ENCODE assay signal across 8 cellular contexts in the genomic region with DNA sequence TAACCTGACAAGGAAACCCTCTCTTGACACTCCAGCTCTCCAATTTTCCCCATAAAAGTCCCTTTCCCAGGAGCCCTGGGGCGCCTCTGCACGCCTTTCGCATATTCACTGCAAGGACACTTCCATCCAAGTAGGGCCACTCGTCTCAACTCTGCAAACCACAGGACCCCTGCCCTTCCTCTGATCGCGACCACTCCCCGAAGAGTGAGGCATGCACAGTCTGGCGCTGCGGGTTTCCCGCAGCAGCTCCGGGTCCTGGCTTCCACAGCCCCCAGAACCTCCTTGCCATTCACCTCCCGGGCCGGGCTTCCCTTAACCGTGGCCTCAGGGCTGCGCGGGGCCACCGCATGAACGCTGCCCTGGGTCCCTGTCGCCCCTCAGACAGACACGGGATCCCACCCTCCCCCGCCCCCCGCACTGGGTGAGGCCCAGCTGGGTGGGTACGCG. TPM values are rescaled to one million over a fixed set of nuclear protein-coding genes. Genes with fewer than 3 reads are reported as not detected.
DNase-seq lines count a peak whose midpoint lies in the region; ATAC-seq and TF ChIP-seq lines count a peak whose summit lies in the region.

No MANE protein-coding gene starts in this region.

- H3K9me3 ChIP-seq in CD4-positive, CD25-positive, alpha-beta regulatory T cell (ENCODE audit: control insufficient read depth in 2 of 2, low read length in 2 of 2): no peaks in the 10 kb centered on the region
- H3K9me3 ChIP-seq in iPS DF 6.9 (ENCODE audit: control insufficient read depth, insufficient read depth, low read length): no peaks in the 10 kb centered on the region

- H3K4me3 Mint-ChIP-seq in CD4-positive, CD25-positive, alpha-beta regulatory T cell: peak overlapping the region; percentile 88 to 98 (median 96)
- peak overlapping the region; percentile 95 for H3K4me3 Mint-ChIP-seq in activated CD8-positive, alpha-beta T cell treated with anti-CD3 and anti-CD28 coated beads, Interleukin-2, amount 10 ng/mL, durations not matched to agents 7 days and 5 days
- peak overlapping the region; percentile 96 for H3K4me3 Mint-ChIP-seq in stimulated activated memory B cell treated with anti-CD40 and anti-IgM and Interleukin-4, amounts not matched to agents 10 μg/mL and 1 μg/mL and 100 μg/mL, for 72 hours

- H3K9me3 Mint-ChIP-seq in CD4-positive, CD25-positive, alpha-beta regulatory T cell: no peaks in the 10 kb centered on the region
- H3K9me3 Mint-ChIP-seq in activated CD8-positive, alpha-beta T cell treated with anti-CD3 and anti-CD28 coated beads, Interleukin-2, amount 10 ng/mL, durations not matched to agents 7 days and 5 days (ENCODE audit: insufficient read depth): no peaks in the 10 kb centered on the region
- no peaks in the 10 kb centered on the region for H3K9me3 Mint-ChIP-seq in stimulated activated memory B cell treated with anti-CD40 and anti-IgM and Interleukin-4, amounts not matched to agents 10 μg/mL and 1 μg/mL and 100 μg/mL, for 72 hours

- H3K4me1 Mint-ChIP-seq in CD4-positive, CD25-positive, alpha-beta regulatory T cell: peaks cover 36 to 68% (median 57%) of the 10 kb centered on the region in 4 donors
- H3K4me1 Mint-ChIP-seq in activated CD8-positive, alpha-beta T cell treated with anti-CD3 and anti-CD28 coated beads, Interleukin-2, amount 10 ng/mL, durations not matched to agents 7 days and 5 days (ENCODE audit: low read depth): peaks cover 59% of the 10 kb centered on the region
- peaks cover 77% of the 10 kb centered on the region for H3K4me1 Mint-ChIP-seq in stimulated activated memory B cell treated with anti-CD40 and anti-IgM and Interleukin-4, amounts not matched to agents 10 μg/mL and 1 μg/mL and 100 μg/mL, for 72 hours

- CTCF ChIA-PET in HEK293T (lab: Yijun Ruan, JAX): interaction anchor here (0.6 to 1.2 kb wide), 3 partner anchors 18 to 210 kb away, joined by 3 to 7 read pairs (median 4); a partner anchor contains a TSS
- CTCF ChIA-PET in activated CD8-positive, alpha-beta T cell treated with anti-CD3 and anti-CD28 coated beads, Interleukin-2, amount 10 ng/mL, durations not matched to agents 7 days and 5 days (lab: Charles Lee): interaction anchor here (1.4 to 5.7 kb wide), 3 partner anchors 8 to 48 kb away, joined by 4 to 61 read pairs (median 7); no protein-coding TSS in a partner anchor

- ATAC-seq in CD4-positive, CD25-positive, alpha-beta regulatory T cell (ENCODE audit: low read depth in 2 of 2): peak in 1 of 2 donors; percentile 3
- no peak for ATAC-seq in activated CD8-positive, alpha-beta T cell treated with anti-CD3 and anti-CD28 coated beads, Interleukin-2, amount 10 ng/mL, durations not matched to agents 7 days and 5 days
- ATAC-seq in stimulated activated memory B cell treated with anti-CD40 and anti-IgM and Interleukin-4, amounts not matched to agents 10 μg/mL and 1 μg/mL and 100 μg/mL, for 72 hours: peak; percentile 5
- no peak for ATAC-seq in GM19324 (IDR thresholded peaks at IDR 0.05; ENCODE audit: low FRiP score, unreplicated experiment)

- POLR2A ChIA-PET in HEK293T (lab: Yijun Ruan, JAX): interaction anchor here (0.8 to 3.0 kb wide), 5 partner anchors 9 to 43 kb away, joined by 3 to 22 read pairs (median 3); no protein-coding TSS in a partner anchor
- POLR2A ChIA-PET in activated CD8-positive, alpha-beta T cell treated with anti-CD3 and anti-CD28 coated beads, Interleukin-2, amount 10 ng/mL, durations not matched to agents 7 days and 5 days (lab: Charles Lee): interaction anchor here (0.6 to 1.4 kb wide), 2 partner anchors 18 to 35 kb away, joined by 3 to 10 read pairs; no protein-coding TSS in a partner anchor

- DNase-seq in CD4-positive, CD25-positive, alpha-beta regulatory T cell: no peak
- peak; percentile 36 for DNase-seq in HEK293T (ENCODE audit: extremely low spot score)
- peak; percentile 31 for DNase-seq in activated CD8-positive, alpha-beta T cell treated with anti-CD3 and anti-CD28 coated beads, Interleukin-2, amount 10 ng/mL, durations not matched to agents 7 days and 5 days
- DNase-seq in iPS DF 6.9 (ENCODE audit: low read depth, low spot score): no peak
- no peak for DNase-seq in superior temporal gyrus (ENCODE audit: extremely low spot score)
- DNase-seq in NCI-H1930 (lab: John Stamatoyannopoulos, UW): no peak

- peaks cover 5% of the 10 kb centered on the region for H3K27me3 Mint-ChIP-seq in CD4-positive, CD25-positive, alpha-beta regulatory T cell
- no peaks in the 10 kb centered on the region for H3K27me3 Mint-ChIP-seq in activated CD8-positive, alpha-beta T cell treated with anti-CD3 and anti-CD28 coated beads, Interleukin-2, amount 10 ng/mL, durations not matched to agents 7 days and 5 days (ENCODE audit: low read depth)
- no peaks in the 10 kb centered on the region for H3K27me3 Mint-ChIP-seq in stimulated activated memory B cell treated with anti-CD40 and anti-IgM and Interleukin-4, amounts not matched to agents 10 μg/mL and 1 μg/mL and 100 μg/mL, for 72 hours

- peak overlapping the region; percentile 85 to 96 (median 88) for H3K27ac Mint-ChIP-seq in CD4-positive, CD25-positive, alpha-beta regulatory T cell
- peak overlapping the region; percentile 92 for H3K27ac Mint-ChIP-seq in activated CD8-positive, alpha-beta T cell treated with anti-CD3 and anti-CD28 coated beads, Interleukin-2, amount 10 ng/mL, durations not matched to agents 7 days and 5 days
- peak overlapping the region; percentile 94 for H3K27ac Mint-ChIP-seq in stimulated activated memory B cell treated with anti-CD40 and anti-IgM and Interleukin-4, amounts not matched to agents 10 μg/mL and 1 μg/mL and 100 μg/mL, for 72 hours

- H3K36me3 ChIP-seq in CD4-positive, CD25-positive, alpha-beta regulatory T cell (ENCODE audit: control insufficient read depth, insufficient read depth, low read length): peaks cover 19% of the 10 kb centered on the region
- H3K36me3 ChIP-seq in iPS DF 6.9 (ENCODE audit: control insufficient read depth, insufficient read depth, low read length): peaks cover 14% of the 10 kb centered on the region; the same call in 1 of the 2 replicates

- peaks cover 57% of the 10 kb centered on the region for H3K4me1 ChIP-seq in CD4-positive, CD25-positive, alpha-beta regulatory T cell (ENCODE audit: control insufficient read depth, insufficient read depth, low read length, poor library complexity, severe bottlenecking)
- no peaks in the 10 kb centered on the region; the same call in 1 of the 2 replicates for H3K4me1 ChIP-seq in iPS DF 6.9 (ENCODE audit: control insufficient read depth, insufficient read depth, low read length)

- H3K4me3 ChIP-seq in CD4-positive, CD25-positive, alpha-beta regulatory T cell (ENCODE audit: low read depth, low read length): peak overlapping the region; percentile 92
- peak overlapping the region; percentile 67 for H3K4me3 ChIP-seq in iPS DF 6.9 (ENCODE audit: low read length)

- H3K27ac ChIP-seq in CD4-positive, CD25-positive, alpha-beta regulatory T cell (ENCODE audit: insufficient read depth, low read length, poor library complexity, severe bottlenecking): peak overlapping the region; percentile 94
- no peak overlapping the region for H3K27ac ChIP-seq in iPS DF 6.9 (ENCODE audit: low read length)

- H3K27me3 ChIP-seq in CD4-positive, CD25-positive, alpha-beta regulatory T cell (ENCODE audit: control insufficient read depth, insufficient read depth, low read length): no peaks in the 10 kb centered on the region
- no peaks in the 10 kb centered on the region for H3K27me3 ChIP-seq in iPS DF 6.9 (ENCODE audit: control insufficient read depth, insufficient read depth, low read length)

- peaks cover 27% of the 10 kb centered on the region for H3K36me3 Mint-ChIP-seq in CD4-positive, CD25-positive, alpha-beta regulatory T cell
- H3K36me3 Mint-ChIP-seq in activated CD8-positive, alpha-beta T cell treated with anti-CD3 and anti-CD28 coated beads, Interleukin-2, amount 10 ng/mL, durations not matched to agents 7 days and 5 days (ENCODE audit: low read depth): peaks cover 49% of the 10 kb centered on the region
- H3K36me3 Mint-ChIP-seq in stimulated activated memory B cell treated with anti-CD40 and anti-IgM and Interleukin-4, amounts not matched to agents 10 μg/mL and 1 μg/mL and 100 μg/mL, for 72 hours: peaks cover 45% of the 10 kb centered on the region

- WGBS in iPS DF 6.9 (ENCODE audit: insufficient coverage, insufficient read length): no CpG with 5 or more reads among the region's 24 CpGs

TF ChIP-seq in HEK293T, 16 proteins besides CTCF, POLR2A, EP300 and RAD21:
- TF ChIP-seq L3MBTL2 (conservative IDR thresholded peaks at IDR 0.05): no peak
- TF ChIP-seq SUZ12 (IDR thresholded peaks at IDR 0.05): no peak

RNA-seq across cellular contexts. Expression of a gene that starts 0.4 kb away (rescaled TPM):
- total RNA-seq in CD4-positive, CD25-positive, alpha-beta regulatory T cell: 89.5 TPM
- 1 to 10 TPM; 6.2 to 9.0 (median 8.8) TPM for polyA plus RNA-seq in CD4-positive, CD25-positive, alpha-beta regulatory T cell
- total RNA-seq in activated CD8-positive, alpha-beta T cell treated with anti-CD3 and anti-CD28 coated beads, Interleukin-2, amount 10 ng/mL, durations not matched to agents 7 days and 5 days: 10 to 100 TPM; 38.2 to 40.2 TPM

RNA-seq across cellular contexts. Expression of a gene that starts 38.2 kb away (rescaled TPM):
- total RNA-seq in CD4-positive, CD25-positive, alpha-beta regulatory T cell: not detected
- polyA plus RNA-seq in CD4-positive, CD25-positive, alpha-beta regulatory T cell: not detected
- not detected for total RNA-seq in activated CD8-positive, alpha-beta T cell treated with anti-CD3 and anti-CD28 coated beads, Interleukin-2, amount 10 ng/mL, durations not matched to agents 7 days and 5 days

Comparison
In these comparisons a context has a peak if more than half of its experiments do, and no peak if none do; other contexts are left out.
1. DNase-seq: peak in HEK293T (single experiment) and activated CD8-positive, alpha-beta T cell treated with anti-CD3 and anti-CD28 coated beads, Interleukin-2, amount 10 ng/mL, durations not matched to agents 7 days and 5 days (single experiment); none in CD4-positive, CD25-positive, alpha-beta regulatory T cell (0 of 3), iPS DF 6.9 (single experiment), superior temporal gyrus (single experiment) and NCI-H1930 (0 of 2).
2. Peak in every context shown above with its lines, with median percentiles within 50 percentile points of each other: H3K27ac Mint-ChIP-seq and H3K4me3 Mint-ChIP-seq.